In the genomic region with DNA sequence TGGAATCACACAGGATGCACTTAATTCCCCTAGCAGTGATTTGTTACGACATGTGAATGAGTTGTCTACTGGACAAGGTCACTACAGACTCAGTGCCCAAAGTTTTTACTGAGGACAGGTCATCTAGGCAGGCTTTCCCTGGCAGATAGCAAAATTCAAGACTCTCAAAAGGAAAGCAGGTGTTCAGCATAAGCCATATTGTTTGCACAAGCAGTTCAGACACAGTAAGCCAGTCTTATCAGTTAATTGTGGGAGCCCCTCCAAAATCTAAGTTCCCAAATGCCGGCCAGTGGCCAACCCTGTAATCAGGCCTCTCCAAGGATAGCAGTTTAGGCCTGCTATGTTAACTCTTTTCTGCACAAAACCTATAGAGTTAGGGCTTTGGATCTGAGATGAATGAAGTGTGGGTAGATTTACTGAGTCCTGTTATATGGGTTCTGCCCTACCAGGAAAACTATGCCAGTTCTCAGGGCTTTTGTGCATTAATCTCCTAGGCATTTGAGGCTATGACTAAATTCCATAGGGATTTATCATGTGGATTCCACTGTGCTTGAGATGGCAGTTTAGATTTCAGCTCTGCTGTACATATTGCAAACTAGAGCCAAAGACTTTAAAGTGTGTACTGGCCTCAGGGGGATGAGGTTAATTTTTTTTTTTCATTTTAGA, we compare ENCODE assay signal across 14 cellular contexts. TPM values are rescaled to one million over a fixed set of nuclear protein-coding genes. Genes with fewer than 3 reads are reported as not detected.
DNase-seq lines count a peak whose midpoint lies in the region; ATAC-seq and TF ChIP-seq lines count a peak whose summit lies in the region.
"Had no signal": no experiment of that assay in that cellular context is flagged by ENCODE, and none has a peak within 500 bp of the region (broad histone marks: within the 10 kb centered on the region; RNA-seq: fewer than 3 reads in every experiment).

No MANE protein-coding gene starts in this region.

- H3K4me3 ChIP-seq in A673 (ENCODE audit: low read depth, low read length, poor library complexity, severe bottlenecking) (no peak overlapping the region), brain microvascular endothelial cell (ENCODE audit: low read depth, low read length) (no peak overlapping the region), hepatocyte (no peak overlapping the region)

- intact Hi-C loops in A673 (cut with micrococcal nuclease; ENCODE audit: unreplicated experiment): loop anchor here (10.0 kb wide), 2 partner anchors 473 to 623 kb away; no protein-coding TSS in a partner anchor
- intact Hi-C loops in head of caudate nucleus (cut with DNase I): loop anchor here (10.0 kb wide), 1 partner anchor 53 kb away; no protein-coding TSS in a partner anchor

- peaks cover 24% of the 10 kb centered on the region for H3K4me1 Mint-ChIP-seq in nephron progenitor cell

- peak; percentile 75 for DNase-seq in A673 (ENCODE audit: low spot score)
- peak; percentile 66 for DNase-seq in brain microvascular endothelial cell
- DNase-seq in hepatocyte (ENCODE audit: low spot score): no peak
- DNase-seq in nephron progenitor cell: no peak
- DNase-seq in head of caudate nucleus: no peak
- DNase-seq: activated T-cell treated with anti-CD3 and anti-CD28 coated beads, Interleukin-2, amount 50 U/mL, for 1 hour; CD4-positive, CD25-positive, alpha-beta regulatory T cell; effector memory CD8-positive, alpha-beta T cell; SHP77 had no signal

- H3K27ac ChIP-seq in A673 (ENCODE audit: low read depth, low read length, poor library complexity, severe bottlenecking) (no peak overlapping the region), brain microvascular endothelial cell (peak overlapping the region; percentile 77), hepatocyte (peak overlapping the region; percentile 56)

- ATAC-seq in HG02852 (IDR thresholded peaks at IDR 0.05; ENCODE audit: unreplicated experiment) (no peak), HG02642 (IDR thresholded peaks at IDR 0.05; ENCODE audit: poor library complexity, unreplicated experiment) (no peak)
- ATAC-seq: effector memory CD8-positive, alpha-beta T cell had no signal

- TF ChIP-seq CTCF in A673 (conservative IDR thresholded peaks at IDR 0.05; ENCODE audit: low read depth, low read length) (no peak), brain microvascular endothelial cell (IDR thresholded peaks at IDR 0.05; ENCODE audit: low read depth, low read length, missing control alignments) (no peak), hepatocyte (IDR thresholded peaks at IDR 0.05; ENCODE audit: poor library complexity) (no peak), nephron progenitor cell (IDR thresholded peaks at IDR 0.05) (no peak)

- H3K27me3 Mint-ChIP-seq in nephron progenitor cell (ENCODE audit: low read depth, poor library complexity): no peaks in the 10 kb centered on the region

- H3K4me1 ChIP-seq in A673 (ENCODE audit: insufficient read depth, low read length, poor library complexity, severe bottlenecking) (peaks cover 36% of the 10 kb centered on the region), hepatocyte (ENCODE audit: insufficient read depth) (peaks cover 25% of the 10 kb centered on the region)

- H3K79me2 ChIP-seq in hepatocyte: no peaks in the 10 kb centered on the region

- TF ChIP-seq RAD21 in Ishikawa (IDR thresholded peaks at IDR 0.05; ENCODE audit: low read depth): no peak

- BruUV-seq in A673 (replicated peaks; lab: Mats Ljungman, UMichigan): no TSS peak

- peaks cover 26% of the 10 kb centered on the region for H3K36me3 Mint-ChIP-seq in nephron progenitor cell (ENCODE audit: low read depth)
- H3K36me3 Mint-ChIP-seq: CD4-positive, CD25-positive, alpha-beta regulatory T cell; IgD-negative memory B cell; memory B cell had no signal

- 40% methylated on average over 2 of the region's 2 CpGs for WGBS in hepatocyte (ENCODE audit: low lambda C conversion rate, missing lambda C conversion rate)

- H3K36me3 ChIP-seq in A673 (ENCODE audit: insufficient read depth, low read length, poor library complexity, severe bottlenecking) (peaks cover 14% of the 10 kb centered on the region), brain microvascular endothelial cell (replicated peaks) (peaks cover 9% of the 10 kb centered on the region), hepatocyte (replicated peaks; ENCODE audit: insufficient read depth, low read depth) (no peaks in the 10 kb centered on the region)

- no peaks in the 10 kb centered on the region for H3K9me3 ChIP-seq in A673 (ENCODE audit: low read depth, low read length, poor library complexity, severe bottlenecking)
- no peaks in the 10 kb centered on the region for H3K9me3 ChIP-seq in hepatocyte (ENCODE audit: low read depth)

- TF ChIP-seq EP300 in Ishikawa (IDR thresholded peaks at IDR 0.05; ENCODE audit: borderline replicate concordance): no peak

- CTCF ChIA-PET in A673 (lab: Charles Lee): no interaction called here

- no peaks in the 10 kb centered on the region for H4K20me1 ChIP-seq in hepatocyte (ENCODE audit: insufficient read depth, poor library complexity, severe bottlenecking)

- H3K9me2 ChIP-seq in hepatocyte (replicated peaks; ENCODE audit: insufficient read depth): no peaks in the 10 kb centered on the region

- no peaks in the 10 kb centered on the region for H3K9me3 Mint-ChIP-seq in nephron progenitor cell
- H3K9me3 Mint-ChIP-seq: CD4-positive, CD25-positive, alpha-beta regulatory T cell; effector memory CD8-positive, alpha-beta T cell; IgD-negative memory B cell; memory B cell had no signal

- no peak overlapping the region for H2AFZ ChIP-seq in hepatocyte

- H3K27me3 ChIP-seq in A673 (replicated peaks; ENCODE audit: insufficient read depth, low read depth, low read length, poor library complexity): no peaks in the 10 kb centered on the region
- no peaks in the 10 kb centered on the region for H3K27me3 ChIP-seq in brain microvascular endothelial cell (replicated peaks)
- no peaks in the 10 kb centered on the region for H3K27me3 ChIP-seq in hepatocyte

- peak overlapping the region; percentile 25 for H3K4me2 ChIP-seq in hepatocyte

- in situ Hi-C loops in brain microvascular endothelial cell (cut with HindIII; ENCODE audit: low pct_ligation_motif_present, low sequenced_read_pairs): no loop called here

- no peak overlapping the region for H3K27ac Mint-ChIP-seq in nephron progenitor cell
- H3K27ac Mint-ChIP-seq: CD4-positive, CD25-positive, alpha-beta regulatory T cell; effector memory CD8-positive, alpha-beta T cell; IgD-negative memory B cell; memory B cell had no signal

- H3K4me3 Mint-ChIP-seq in nephron progenitor cell: no peak overlapping the region
- H3K4me3 Mint-ChIP-seq: CD4-positive, CD25-positive, alpha-beta regulatory T cell; effector memory CD8-positive, alpha-beta T cell; IgD-negative memory B cell; memory B cell had no signal

- POLR2A ChIA-PET in A673 (lab: Charles Lee; ENCODE audit: low non-redundant PET): no interaction called here

TF ChIP-seq in Ishikawa, 13 proteins besides CTCF, POLR2A, EP300 and RAD21:
- TF ChIP-seq TEAD4 (IDR thresholded peaks at IDR 0.05) (peak; percentile 77), NFIC (IDR thresholded peaks at IDR 0.05) (no peak)

RNA-seq across cellular contexts. Expression of gene ARHGEF12, which starts 4.8 kb away (rescaled TPM):
- total RNA-seq in A673 (2021) (122 and 132 TPM in 2 replicates), hepatocyte (69.9 and 75.1 TPM in 2 replicates)
- polyA plus RNA-seq in hepatocyte: 21.2 and 22.9 TPM in 2 replicates

RNA-seq across cellular contexts. Expression of gene TLCD5, which starts 6.3 kb away (rescaled TPM):
- total RNA-seq in A673 (2021) (11.1 and 13.4 TPM in 2 replicates), hepatocyte (9.0 and 10.7 TPM in 2 replicates)
- 8.7 and 10.3 TPM in 2 replicates for polyA plus RNA-seq in hepatocyte
- polyA plus RNA-seq: IgD-negative memory B cell had no signal

Comparison
In these comparisons a context has a peak if more than half of its experiments do, and no peak if none do; other contexts are left out.
1. DNase-seq: peak in A673 (single experiment) and brain microvascular endothelial cell (single experiment); none in hepatocyte (single experiment), nephron progenitor cell (single experiment) and head of caudate nucleus (0 of 42).